Comparison of ENCODE assay signal across 24 cellular contexts in the genomic region with DNA sequence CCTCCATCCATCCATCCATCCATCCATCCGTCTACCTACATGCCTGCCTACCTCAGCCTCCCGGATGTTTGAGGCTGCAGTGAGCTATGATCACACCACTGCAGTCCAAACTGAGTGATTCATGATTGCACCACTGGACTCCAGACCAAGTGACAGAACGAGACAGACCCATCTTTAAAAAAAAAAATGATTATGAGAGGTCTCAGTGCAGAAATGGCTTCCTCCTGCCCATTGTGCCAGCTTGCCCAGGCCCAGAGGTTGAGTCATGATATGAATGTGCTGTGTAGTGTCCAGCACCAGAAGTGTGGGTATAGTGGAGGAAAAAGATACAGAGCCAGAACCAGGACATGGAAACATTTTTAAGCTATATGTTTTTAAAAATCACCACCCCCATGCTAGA.
DNase-seq lines count a peak whose midpoint lies in the region; ATAC-seq and TF ChIP-seq lines count a peak whose summit lies in the region.
"Had no signal": no experiment of that assay in that cellular context is flagged by ENCODE, and none has a peak within 500 bp of the region (broad histone marks: within the 10 kb centered on the region; RNA-seq: fewer than 3 reads in every experiment).

No MANE protein-coding gene starts in this region.

- H3K9me2 ChIP-seq in SK-N-SH = no peaks in the 10 kb centered on the region

- no peaks in the 10 kb centered on the region for H3K27me3 ChIP-seq in cardiac muscle cell
- no peaks in the 10 kb centered on the region for H3K27me3 ChIP-seq in SK-N-SH (ENCODE audit: insufficient read depth)
- no peaks in the 10 kb centered on the region for H3K27me3 ChIP-seq in tibial nerve
- H3K27me3 ChIP-seq: SJCRH30 had no signal

- TF ChIP-seq POLR2A in tibial nerve (IDR thresholded peaks at IDR 0.05) = no peak

- H3K4me1 ChIP-seq in cardiac muscle cell (ENCODE audit: low read depth) (peaks cover 29% of the 10 kb centered on the region), SK-N-SH (ENCODE audit: control insufficient read depth in 1 of 2, insufficient read depth in 2 of 2, low read depth in 1 of 2, low read length in 1 of 2) (peaks cover 11 to 38% of the 10 kb centered on the region in 2 experiments; a peak in 3 of 4 replicates), tibial nerve (peaks cover 0 to 7% (median 0%) of the 10 kb centered on the region in 4 donors)

- no peak for TF ChIP-seq RAD21 in SK-N-SH (IDR thresholded peaks at IDR 0.05; ENCODE audit: low read length)

- no peak overlapping the region for H3K4me3 ChIP-seq in cardiac muscle cell
- no peak overlapping the region for H3K4me3 ChIP-seq in SK-N-SH (ENCODE audit: low read depth in 2 of 2, low read length in 1 of 2)
- H3K4me3 ChIP-seq in tibial nerve = no peak overlapping the region
- H3K4me3 ChIP-seq: GM23338, PC-9, SJCRH30 had no signal

- peaks cover 16% of the 10 kb centered on the region for H3F3A ChIP-seq in SK-N-SH (replicated peaks; ENCODE audit: insufficient read depth)

- ATAC-seq in Right ventricle myocardium inferior = no peak
- ATAC-seq in GM18858 (IDR thresholded peaks at IDR 0.05; ENCODE audit: unreplicated experiment) = no peak
- ATAC-seq: GM23338, HCT116 had no signal

- H3K36me3 ChIP-seq in cardiac muscle cell (no peaks in the 10 kb centered on the region), SK-N-SH (replicated peaks in 1 of 2; ENCODE audit: control insufficient read depth in 1 of 2, insufficient read depth in 2 of 2, low read length in 1 of 2) (peaks cover 0 to under 1% of the 10 kb centered on the region in 2 experiments), tibial nerve (no peaks in the 10 kb centered on the region)
- H3K36me3 ChIP-seq: SJCRH30 had no signal

- CTCF ChIA-PET in SK-N-SH (lab: Yijun Ruan, JAX) = no interaction called here

- H2AFZ ChIP-seq in SK-N-SH (ENCODE audit: low read depth) = no peak overlapping the region
- H2AFZ ChIP-seq: GM23338, PC-9 had no signal

- no peak overlapping the region; the same call in 1 of the 2 replicates for H3K4me2 ChIP-seq in SK-N-SH
- H3K4me2 ChIP-seq: GM23338, PC-9 had no signal

- no peak overlapping the region for H3K9ac ChIP-seq in SK-N-SH

- no peak for TF ChIP-seq EP300 in SK-N-SH (IDR thresholded peaks at IDR 0.05; ENCODE audit: borderline replicate concordance in 1 of 2, low read depth in 1 of 2, low read length in 1 of 2)
- TF ChIP-seq EP300 in tibial nerve (IDR thresholded peaks at IDR 0.05) = no peak

- WGBS in SK-N-SH (ENCODE audit: low lambda C conversion rate) = 45% methylated on average over 3 of the region's 3 CpGs
- 84 to 87% methylated on average over 3 of the region's 3 CpGs for WGBS in tibial nerve, 2 donors

- DNase-seq in cardiac muscle cell (ENCODE audit: low read depth in 1 of 2, low spot score in 1 of 2) (no peak), Right ventricle myocardium inferior (ENCODE audit: missing footprints) (no peak), SK-N-SH (no peak), glomerular visceral epithelial cell (ENCODE audit: extremely low spot score) (peak; percentile 44), NCI-H187 treated with DMSO at 0.1 percent for 48 hours (lab: John Stamatoyannopoulos, UW) (no peak), tibial nerve (ENCODE audit: low spot score in 2 of 2) (no peak), HCEC 1CT (no peak)
- DNase-seq: 8988T; AML-193; C1 segment of cervical spinal cord; CD8-positive, alpha-beta memory T cell; DMS53; EL; Karpas-422; MM.1S; NCI-H1048; NCI-H1436; NCI-H1930; NCI-H510A; PC-9; SJCRH30 had no signal

- H3K79me2 ChIP-seq in SK-N-SH (ENCODE audit: insufficient read depth) = no peaks in the 10 kb centered on the region

- no peak for TF ChIP-seq CTCF in cardiac muscle cell (IDR thresholded peaks at IDR 0.05; ENCODE audit: low read depth, low read length)
- TF ChIP-seq CTCF in SK-N-SH (IDR thresholded peaks at IDR 0.05) = no peak
- TF ChIP-seq CTCF in tibial nerve (IDR thresholded peaks at IDR 0.05) = no peak

- H4K20me1 ChIP-seq in SK-N-SH (ENCODE audit: insufficient read depth) = no peaks in the 10 kb centered on the region; the same call in 1 of the 2 replicates

- H3K27ac ChIP-seq in cardiac muscle cell = peak overlapping the region; percentile 9
- H3K27ac ChIP-seq in SK-N-SH (ENCODE audit: low read depth in 2 of 2, low read length in 1 of 2) = no peak overlapping the region
- H3K27ac ChIP-seq in tibial nerve = no peak overlapping the region
- H3K27ac ChIP-seq: PC-9, SJCRH30 had no signal

- H3K9me3 ChIP-seq in cardiac muscle cell (ENCODE audit: low read depth) = no peaks in the 10 kb centered on the region
- H3K9me3 ChIP-seq in SK-N-SH = no peaks in the 10 kb centered on the region
- no peaks in the 10 kb centered on the region for H3K9me3 ChIP-seq in tibial nerve
- H3K9me3 ChIP-seq: SJCRH30 had no signal

- intact Hi-C loops in Right ventricle myocardium inferior (cut with DNase I) = no loop called here

- POLR2A ChIA-PET in SK-N-SH (lab: Yijun Ruan, JAX) = no interaction called here

TF ChIP-seq in SK-N-SH, 30 proteins besides CTCF, POLR2A, EP300 and RAD21:
- TF ChIP-seq FOSL2 (IDR thresholded peaks at IDR 0.05; ENCODE audit: borderline replicate concordance, low read depth) = peak; percentile 43; the same call in 1 of the 2 replicates
- TF ChIP-seq RXRA (IDR thresholded peaks at IDR 0.05; ENCODE audit: borderline replicate concordance, low read depth) = no peak
- TF ChIP-seq PBX3 (IDR thresholded peaks at IDR 0.05) = no peak
- TF ChIP-seq MAX (IDR thresholded peaks at IDR 0.05; ENCODE audit: low read depth) = no peak
TF ChIP-seq in SK-N-SH: peak in this region for 1.
